ENCODE assay signal across 10 cellular contexts in the genomic region with DNA sequence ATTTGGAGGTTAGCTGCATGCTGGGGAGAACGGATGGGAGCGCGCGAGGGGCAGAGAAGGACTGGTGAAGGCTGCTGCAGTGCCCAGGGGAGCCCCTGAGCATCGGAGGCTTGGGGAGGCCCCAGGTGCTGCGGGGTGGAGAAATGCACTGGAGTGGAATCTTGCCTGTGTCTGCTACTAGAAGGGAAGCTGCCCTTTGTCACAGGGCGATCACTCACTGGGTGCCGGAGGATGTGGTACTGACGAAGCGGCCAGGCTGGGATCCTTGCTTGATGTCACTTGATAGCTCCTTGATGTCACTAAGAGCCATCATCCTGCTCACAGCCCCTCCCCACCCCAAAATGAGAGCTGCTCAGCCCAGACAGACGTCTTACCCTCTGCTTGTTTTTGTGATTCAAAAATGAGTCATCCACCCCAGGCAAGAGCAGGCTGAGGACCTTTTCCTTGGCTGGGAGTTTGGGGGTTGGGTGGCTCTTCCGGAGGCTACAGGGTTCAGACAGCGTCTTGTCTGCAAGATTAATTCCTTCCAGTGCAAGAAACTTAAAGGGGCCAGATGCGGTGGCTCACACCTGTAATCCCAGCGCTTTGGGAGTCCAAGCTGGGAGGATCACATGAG.
DNase-seq lines count a peak whose midpoint lies in the region; ATAC-seq and TF ChIP-seq lines count a peak whose summit lies in the region.
"Had no signal": no experiment of that assay in that cellular context is flagged by ENCODE, and none has a peak within 500 bp of the region (broad histone marks: within the 10 kb centered on the region; RNA-seq: fewer than 3 reads in every experiment).

No MANE protein-coding gene starts in this region.

- H3K4me1 ChIP-seq in gastroesophageal sphincter, result no peaks in the 10 kb centered on the region

- H3K27ac ChIP-seq in gastroesophageal sphincter, result no peak overlapping the region

- POLR2A ChIA-PET in activated naive CD8-positive, alpha-beta T cell treated with anti-CD3 and anti-CD28 coated beads, Interleukin-2, amount 10 ng/mL, durations not matched to agents 7 days and 5 days (lab: Charles Lee), result no interaction called here

- H3K9me3 Mint-ChIP-seq in activated naive CD8-positive, alpha-beta T cell treated with anti-CD3 and anti-CD28 coated beads, Interleukin-2, amount 10 ng/mL, durations not matched to agents 7 days and 5 days, result no peaks in the 10 kb centered on the region
- no peaks in the 10 kb centered on the region for H3K9me3 Mint-ChIP-seq in activated naive CD8-positive, alpha-beta T cell treated with anti-CD3 and anti-CD28 coated beads for 36 hours
- H3K9me3 Mint-ChIP-seq in stimulated activated naive CD8-positive, alpha-beta T cell treated with anti-CD3 and anti-CD28 coated beads, Interleukin-15, amount 100 ng/mL, for 72 hours, result no peaks in the 10 kb centered on the region
- H3K9me3 Mint-ChIP-seq: dendritic cell treated with granulocyte-macrophage colony-stimulating factor and Interleukin-4, amounts not matched to agents 40 ng/mL and 50 ng/mL, for 4 days had no signal

- peak; percentile 47 for ATAC-seq in activated naive CD8-positive, alpha-beta T cell treated with anti-CD3 and anti-CD28 coated beads, Interleukin-2, amount 10 ng/mL, durations not matched to agents 7 days and 5 days (ENCODE audit: low read depth)
- peak; percentile 61 for ATAC-seq in stimulated activated naive CD8-positive, alpha-beta T cell treated with anti-CD3 and anti-CD28 coated beads, Interleukin-15, amount 100 ng/mL, for 72 hours
- ATAC-seq in gastroesophageal sphincter, result no peak

- no peak for TF ChIP-seq EP300 in gastroesophageal sphincter (IDR thresholded peaks at IDR 0.05)

- no peak for TF ChIP-seq POLR2A in gastroesophageal sphincter (IDR thresholded peaks at IDR 0.05)

- no peak for TF ChIP-seq CTCF in gastroesophageal sphincter (IDR thresholded peaks at IDR 0.05)

- H3K27me3 ChIP-seq in gastroesophageal sphincter, result no peaks in the 10 kb centered on the region

- WGBS in gastroesophageal sphincter (ENCODE audit: low coverage in 1 of 2), 2 donors, result 58 to 71% methylated on average over 7 of the region's 15 CpGs

- no peaks in the 10 kb centered on the region for H3K36me3 ChIP-seq in gastroesophageal sphincter

- H3K4me1 Mint-ChIP-seq in activated naive CD8-positive, alpha-beta T cell treated with anti-CD3 and anti-CD28 coated beads, Interleukin-2, amount 10 ng/mL, durations not matched to agents 7 days and 5 days, result peaks cover 7% of the 10 kb centered on the region
- peaks cover 6% of the 10 kb centered on the region for H3K4me1 Mint-ChIP-seq in activated naive CD8-positive, alpha-beta T cell treated with anti-CD3 and anti-CD28 coated beads for 36 hours
- peaks cover 6% of the 10 kb centered on the region for H3K4me1 Mint-ChIP-seq in stimulated activated naive CD8-positive, alpha-beta T cell treated with anti-CD3 and anti-CD28 coated beads, Interleukin-15, amount 100 ng/mL, for 72 hours

- peaks cover 22% of the 10 kb centered on the region for H3K27me3 Mint-ChIP-seq in activated naive CD8-positive, alpha-beta T cell treated with anti-CD3 and anti-CD28 coated beads, Interleukin-2, amount 10 ng/mL, durations not matched to agents 7 days and 5 days
- no peaks in the 10 kb centered on the region for H3K27me3 Mint-ChIP-seq in activated naive CD8-positive, alpha-beta T cell treated with anti-CD3 and anti-CD28 coated beads for 36 hours
- no peaks in the 10 kb centered on the region for H3K27me3 Mint-ChIP-seq in stimulated activated naive CD8-positive, alpha-beta T cell treated with anti-CD3 and anti-CD28 coated beads, Interleukin-15, amount 100 ng/mL, for 72 hours

- H3K4me3 ChIP-seq in gastroesophageal sphincter, result no peak overlapping the region

- H3K36me3 Mint-ChIP-seq in activated naive CD8-positive, alpha-beta T cell treated with anti-CD3 and anti-CD28 coated beads, Interleukin-2, amount 10 ng/mL, durations not matched to agents 7 days and 5 days, result no peaks in the 10 kb centered on the region
- H3K36me3 Mint-ChIP-seq in activated naive CD8-positive, alpha-beta T cell treated with anti-CD3 and anti-CD28 coated beads for 36 hours, result no peaks in the 10 kb centered on the region

- no peak overlapping the region for H3K27ac Mint-ChIP-seq in activated naive CD8-positive, alpha-beta T cell treated with anti-CD3 and anti-CD28 coated beads, Interleukin-2, amount 10 ng/mL, durations not matched to agents 7 days and 5 days
- H3K27ac Mint-ChIP-seq in activated naive CD8-positive, alpha-beta T cell treated with anti-CD3 and anti-CD28 coated beads for 36 hours, result no peak overlapping the region
- H3K27ac Mint-ChIP-seq in stimulated activated naive CD8-positive, alpha-beta T cell treated with anti-CD3 and anti-CD28 coated beads, Interleukin-15, amount 100 ng/mL, for 72 hours, result peak overlapping the region in 1 of 2 donors; percentile 29
- H3K27ac Mint-ChIP-seq: dendritic cell treated with granulocyte-macrophage colony-stimulating factor and Interleukin-4, amounts not matched to agents 40 ng/mL and 50 ng/mL, for 4 days had no signal

- no peak for DNase-seq in activated naive CD8-positive, alpha-beta T cell treated with anti-CD3 and anti-CD28 coated beads, Interleukin-2, amount 10 ng/mL, durations not matched to agents 7 days and 5 days
- DNase-seq in activated naive CD8-positive, alpha-beta T cell treated with anti-CD3 and anti-CD28 coated beads for 36 hours, result no peak
- DNase-seq in T follicular helper cell (ENCODE audit: low read depth) (peak; percentile 8), fibroblast of the conjunctiva (ENCODE audit: low read depth) (peak; percentile 5), GM19240 (ENCODE audit: insufficient read length, low spot score) (no peak), DMS79 (lab: John Stamatoyannopoulos, UW) (no peak)
- no peak for DNase-seq in stimulated activated naive CD8-positive, alpha-beta T cell treated with anti-CD3 and anti-CD28 coated beads, Interleukin-15, amount 100 ng/mL, for 72 hours
- DNase-seq: NCI-H1092 had no signal

- no peak overlapping the region for H3K4me3 Mint-ChIP-seq in activated naive CD8-positive, alpha-beta T cell treated with anti-CD3 and anti-CD28 coated beads, Interleukin-2, amount 10 ng/mL, durations not matched to agents 7 days and 5 days
- H3K4me3 Mint-ChIP-seq in activated naive CD8-positive, alpha-beta T cell treated with anti-CD3 and anti-CD28 coated beads for 36 hours, result no peak overlapping the region
- no peak overlapping the region for H3K4me3 Mint-ChIP-seq in stimulated activated naive CD8-positive, alpha-beta T cell treated with anti-CD3 and anti-CD28 coated beads, Interleukin-15, amount 100 ng/mL, for 72 hours
- H3K4me3 Mint-ChIP-seq: dendritic cell treated with granulocyte-macrophage colony-stimulating factor and Interleukin-4, amounts not matched to agents 40 ng/mL and 50 ng/mL, for 4 days had no signal

- no peaks in the 10 kb centered on the region for H3K9me3 ChIP-seq in gastroesophageal sphincter

Comparison
In these comparisons a context has a peak if more than half of its experiments do, and no peak if none do; other contexts are left out.
1. DNase-seq: peak in T follicular helper cell (single experiment) and fibroblast of the conjunctiva (single experiment); none in activated naive CD8-positive, alpha-beta T cell treated with anti-CD3 and anti-CD28 coated beads, Interleukin-2, amount 10 ng/mL, durations not matched to agents 7 days and 5 days (single experiment), activated naive CD8-positive, alpha-beta T cell treated with anti-CD3 and anti-CD28 coated beads for 36 hours (single experiment), stimulated activated naive CD8-positive, alpha-beta T cell treated with anti-CD3 and anti-CD28 coated beads, Interleukin-15, amount 100 ng/mL, for 72 hours (0 of 2), GM19240 (single experiment) and DMS79 (single experiment).